15 cellular contexts compared by ENCODE assay signal in genomic region chr4:153428816-153429592, GRCh38. TPM values are rescaled to one million over a fixed set of nuclear protein-coding genes. Genes with fewer than 3 reads are reported as not detected.
DNase-seq lines count a peak whose midpoint lies in the region; ATAC-seq and TF ChIP-seq lines count a peak whose summit lies in the region.
"Had no signal": no experiment of that assay in that cellular context is flagged by ENCODE, and none has a peak within 500 bp of the region (broad histone marks: within the 10 kb centered on the region; RNA-seq: fewer than 3 reads in every experiment).

No MANE protein-coding gene starts in this region.

- peak overlapping the region in 12 of 59 donors; percentile 5 to 53 (median 30) for H3K27ac ChIP-seq in dorsolateral prefrontal cortex
- H3K27ac ChIP-seq: adrenal gland, left lung had no signal

- no peak overlapping the region for H3K4me3 ChIP-seq in dorsolateral prefrontal cortex
- H3K4me3 ChIP-seq: adrenal gland, left lung had no signal

- TF ChIP-seq CTCF in dorsolateral prefrontal cortex (IDR thresholded peaks at IDR 0.05 in 54 of 56, conservative IDR thresholded peaks at IDR 0.05 in 2 of 56; ENCODE audit: low read depth in 1 of 56, partially characterized antibody in 56 of 56), result no peak

- DNase-seq in AG20443 (ENCODE audit: low spot score) (peak; percentile 46), GM03348 (ENCODE audit: low spot score) (peak; percentile 57), occipital lobe (lab: John Stamatoyannopoulos, UW) (peak; percentile 1), DMS153 treated with DMSO at 0.1 percent for 48 hours (lab: John Stamatoyannopoulos, UW; ENCODE audit: unreplicated experiment) (no peak), dorsolateral prefrontal cortex (no peak)
- DNase-seq in central memory CD4-positive, alpha-beta T cell, result peak; percentile 13
- DNase-seq in activated CD4-positive, CD25-positive, alpha-beta regulatory T cell treated with anti-CD3 and anti-CD28 coated beads, Interleukin-2, amount 50 U/mL, for 72 hours, result no peak
- DNase-seq: activated CD8-positive, alpha-beta memory T cell treated with anti-CD3 and anti-CD28 coated beads, Interleukin-2, amount 50 U/mL, for 4 hours; adrenal gland; erythroblast; hippocampal formation; left lung; NCI-H1092 treated with DMSO at 0.1 percent for 48 hours; NCI-H226 had no signal

- intact Hi-C loops in dorsolateral prefrontal cortex (cut with DNase I), result no loop called here

- ATAC-seq in HG02970 (IDR thresholded peaks at IDR 0.05; ENCODE audit: low FRiP score, unreplicated experiment), result no peak
- ATAC-seq: left lung had no signal

- H3K27me3 ChIP-seq in dorsolateral prefrontal cortex, result no peaks in the 10 kb centered on the region
- H3K27me3 ChIP-seq: adrenal gland, left lung had no signal

RNA-seq across cellular contexts. Expression of gene TMEM131L, which starts 37.2 kb away (rescaled TPM):
- 48.7 TPM for total RNA-seq in occipital lobe
- 10 to 100 TPM in 40 of 120 experiments, 1 to 10 TPM in 80; 3.8 to 16.5 (median 8.7) TPM for total RNA-seq in dorsolateral prefrontal cortex

Comparison
In these comparisons a context has a peak if more than half of its experiments do, and no peak if none do; other contexts are left out.
1. DNase-seq: peak in AG20443 (single experiment), GM03348 (single experiment), central memory CD4-positive, alpha-beta T cell (single experiment) and occipital lobe (single experiment); none in DMS153 treated with DMSO at 0.1 percent for 48 hours (single experiment), dorsolateral prefrontal cortex (0 of 10) and activated CD4-positive, CD25-positive, alpha-beta regulatory T cell treated with anti-CD3 and anti-CD28 coated beads, Interleukin-2, amount 50 U/mL, for 72 hours (single experiment).